Comparison of ENCODE assay signal across 13 cellular contexts in genomic region chr9:108722396-108722795, GRCh38.
"Had no signal": no experiment of that assay in that cellular context is flagged by ENCODE, and none has a peak within 500 bp of the region (broad histone marks: within the 10 kb centered on the region; RNA-seq: fewer than 3 reads in every experiment).

No MANE protein-coding gene starts in this region.

- H3K36me3 ChIP-seq: breast epithelium, lower lobe of right lung had no signal

- H3K27me3 ChIP-seq: breast epithelium had no signal

- H3K4me1 ChIP-seq: breast epithelium, lower lobe of right lung had no signal

- H3K27ac ChIP-seq: breast epithelium, epithelial cell of prostate, lower lobe of right lung had no signal

- H3K4me3 ChIP-seq: breast epithelium, lower lobe of right lung had no signal

- ATAC-seq: left cardiac atrium; lower lobe of right lung; right cardiac atrium; stimulated activated naive CD8-positive, alpha-beta T cell treated with anti-CD3 and anti-CD28 coated beads, Interleukin-15, Interleukin-2, amounts not matched to agents 100 U/mL and 50 U/mL, for 24 hours had no signal

- DNase-seq: activated CD4-positive, CD25-positive, alpha-beta regulatory T cell treated with anti-CD3 and anti-CD28 coated beads, Interleukin-2, amount 50 U/mL, for 72 hours; activated naive CD4-positive, alpha-beta T cell; anterior cingulate cortex; cerebellar nuclear complex; head of caudate nucleus; immature natural killer cell; left cardiac atrium; lower lobe of right lung; occipital lobe; stimulated activated naive CD8-positive, alpha-beta T cell treated with anti-CD3 and anti-CD28 coated beads, Interleukin-15, Interleukin-2, amounts not matched to agents 100 U/mL and 50 U/mL, for 24 hours had no signal

- H3K9me3 ChIP-seq: breast epithelium, lower lobe of right lung had no signal
